In the genomic region with DNA sequence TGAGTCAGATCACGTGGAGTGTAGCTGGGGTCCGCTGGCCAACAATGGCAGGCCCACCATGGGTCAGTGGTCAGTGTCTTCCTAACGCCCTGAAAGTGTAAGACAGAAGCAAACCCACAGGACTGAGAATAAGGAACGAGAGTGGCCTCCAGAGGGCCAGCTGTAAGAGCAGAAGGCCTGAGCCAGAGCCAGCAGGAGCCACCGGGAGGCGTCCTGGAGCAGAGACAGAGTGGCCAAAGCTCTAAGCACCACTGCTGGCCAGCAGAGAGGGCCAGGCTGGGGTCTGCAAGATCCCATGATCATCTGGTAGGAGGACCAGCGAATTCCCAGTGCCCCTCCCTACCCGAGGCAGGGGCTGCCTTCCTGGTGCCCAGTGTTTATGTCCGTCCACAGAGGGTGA, we compare ENCODE assay signal across 15 cellular contexts. TPM values are rescaled to one million over a fixed set of nuclear protein-coding genes. Genes with fewer than 3 reads are reported as not detected.
DNase-seq lines count a peak whose midpoint lies in the region; FAIRE-seq and TF ChIP-seq lines count a peak whose summit lies in the region.
"Had no signal": no experiment of that assay in that cellular context is flagged by ENCODE, and none has a peak within 500 bp of the region (broad histone marks: within the 10 kb centered on the region; RNA-seq: fewer than 3 reads in every experiment).

No MANE protein-coding gene starts in this region.

- H2AFZ ChIP-seq in endothelial cell of umbilical vein (ENCODE audit: low read depth, low read length) (no peak overlapping the region), neuronal stem cell (ENCODE audit: low read length) (no peak overlapping the region)

- no peak for DNase-seq in GM06990 (ENCODE audit: extremely low read depth, insufficient read length)
- peak; percentile 16 for DNase-seq in NB4 (ENCODE audit: low read depth)
- no peak for DNase-seq in endothelial cell of umbilical vein (ENCODE audit: low read depth, low spot score)
- no peak for DNase-seq in neuronal stem cell (ENCODE audit: low spot score)
- no peak for DNase-seq in COLO829 (ENCODE audit: low spot score)
- no peak for DNase-seq in SK-N-DZ (ENCODE audit: low spot score)
- DNase-seq in prostate gland (ENCODE audit: low spot score) = no peak
- DNase-seq in caudate nucleus (lab: John Stamatoyannopoulos, UW) = no peak
- DNase-seq: activated B cell treated with CpG ODN at 0.5 μM for 24 hours, NCI-H1048 had no signal

- no peak overlapping the region for H3K9ac ChIP-seq in endothelial cell of umbilical vein (replicated peaks; ENCODE audit: extremely low read depth, insufficient read depth, low read length)
- no peak overlapping the region for H3K9ac ChIP-seq in neuronal stem cell (ENCODE audit: low read depth, low read length, poor library complexity)

- H3K23ac ChIP-seq in neuronal stem cell (ENCODE audit: low read depth, low read length, poor library complexity) = no peak overlapping the region

- H3K9me1 ChIP-seq in endothelial cell of umbilical vein (replicated peaks; ENCODE audit: control insufficient read depth, extremely low read depth, insufficient read depth, low read length) = no peaks in the 10 kb centered on the region

- no peak for FAIRE-seq in endothelial cell of umbilical vein (lab: Jason Lieb, UNC)

- H3K79me1 ChIP-seq in neuronal stem cell (ENCODE audit: low read depth, low read length) = no peaks in the 10 kb centered on the region

- intact Hi-C loops in endothelial cell of umbilical vein (cut with micrococcal nuclease) = no loop called here
- intact Hi-C loops in prostate gland (cut with DNase I) = no loop called here

- no peaks in the 10 kb centered on the region for H3K79me2 ChIP-seq in endothelial cell of umbilical vein (ENCODE audit: control insufficient read depth, insufficient read depth, low read length)

- H3K4ac ChIP-seq in neuronal stem cell (ENCODE audit: low read length) = no peak overlapping the region

- H3K9me3 ChIP-seq in endothelial cell of umbilical vein (replicated peaks; ENCODE audit: control insufficient read depth, insufficient read depth, low read length) (no peaks in the 10 kb centered on the region), neuronal stem cell (replicated peaks in 1 of 2; ENCODE audit: control insufficient read depth in 2 of 2, insufficient read depth in 1 of 2, low read depth in 1 of 2, low read length in 2 of 2) (no peaks in the 10 kb centered on the region), prostate gland (no peaks in the 10 kb centered on the region)
- H3K9me3 ChIP-seq: Caco-2, vagina had no signal

- no peak overlapping the region for H4K91ac ChIP-seq in neuronal stem cell (ENCODE audit: low read depth, low read length, poor library complexity)

- H3K4me2 ChIP-seq in endothelial cell of umbilical vein (ENCODE audit: insufficient read depth, low read length) (no peak overlapping the region), neuronal stem cell (ENCODE audit: insufficient read depth, low read length, poor library complexity, severe bottlenecking) (no peak overlapping the region)

- no peak overlapping the region for H2BK12ac ChIP-seq in neuronal stem cell (ENCODE audit: low read length)

- H2AK5ac ChIP-seq in neuronal stem cell (ENCODE audit: low read depth, low read length) = no peak overlapping the region

- H2BK15ac ChIP-seq in neuronal stem cell (ENCODE audit: low read length) = no peak overlapping the region

- CTCF ChIA-PET in endothelial cell of umbilical vein (lab: Charles Lee) = interaction anchor here (0.7 to 1.0 kb wide), 3 partner anchors 59 to 1316 kb away, joined by 3 to 4 read pairs (median 3); no protein-coding TSS in a partner anchor

- BruUV-seq in endothelial cell of umbilical vein (replicated peaks; lab: Mats Ljungman, UMichigan) = no TSS peak

- no peak overlapping the region for H4K8ac ChIP-seq in neuronal stem cell (ENCODE audit: low read depth, low read length)

- peak overlapping the region; percentile 23 for H3K18ac ChIP-seq in neuronal stem cell (ENCODE audit: low read length)

- WGBS in neuronal stem cell (ENCODE audit: extremely low coverage in 2 of 2, insufficient read length in 2 of 2, insufficient replicate concordance in 1 of 2), 2 donors = no CpG with 5 or more reads among the region's 9 CpGs
- 74% methylated on average over 6 of the region's 9 CpGs for WGBS in prostate gland

- H2BK120ac ChIP-seq in neuronal stem cell (ENCODE audit: low read depth, low read length) = no peak overlapping the region

- H3K27me3 ChIP-seq in GM06990 (replicated peaks; ENCODE audit: control insufficient read depth, insufficient read depth, low read length) (peaks cover 4% of the 10 kb centered on the region; the same call in 1 of the 2 replicates), endothelial cell of umbilical vein (ENCODE audit: control insufficient read depth in 2 of 2, insufficient read depth in 2 of 2, low read length in 2 of 2) (peaks cover 0 to 4% of the 10 kb centered on the region in 2 experiments), neuronal stem cell (ENCODE audit: control insufficient read depth in 3 of 3, insufficient read depth in 3 of 3, low read depth in 1 of 3, low read length in 3 of 3) (peaks cover 0 to 25% (median 0%) of the 10 kb centered on the region in 3 experiments), prostate gland (replicated peaks; ENCODE audit: insufficient read depth) (no peaks in the 10 kb centered on the region)
- H3K27me3 ChIP-seq: vagina had no signal

- POLR2A ChIA-PET in endothelial cell of umbilical vein (lab: Charles Lee) = no interaction called here

- no peaks in the 10 kb centered on the region for H3K36me3 ChIP-seq in GM06990 (ENCODE audit: control insufficient read depth, insufficient read depth, low read length)
- H3K36me3 ChIP-seq in endothelial cell of umbilical vein (ENCODE audit: control insufficient read depth in 2 of 2, extremely low read depth in 1 of 2, insufficient read depth in 2 of 2, low read length in 2 of 2) = no peaks in the 10 kb centered on the region
- H3K36me3 ChIP-seq in neuronal stem cell (replicated peaks in 1 of 2; ENCODE audit: control insufficient read depth in 2 of 2, insufficient read depth in 2 of 2, low read length in 2 of 2) = no peaks in the 10 kb centered on the region
- H3K36me3 ChIP-seq in prostate gland = no peaks in the 10 kb centered on the region
- H3K36me3 ChIP-seq: vagina had no signal

- no peak overlapping the region for H3K27ac ChIP-seq in endothelial cell of umbilical vein (ENCODE audit: insufficient read depth, low read depth, low read length)
- no peak overlapping the region for H3K27ac ChIP-seq in neuronal stem cell (replicated peaks; ENCODE audit: low read length)
- no peak overlapping the region for H3K27ac ChIP-seq in prostate gland
- no peak overlapping the region for H3K27ac ChIP-seq in caudate nucleus (ENCODE audit: low read depth, low read length)
- H3K27ac ChIP-seq: vagina had no signal

- no peak overlapping the region for H3K14ac ChIP-seq in neuronal stem cell (ENCODE audit: low read length)

- dilution Hi-C loops in endothelial cell of umbilical vein (cut with MboI; ENCODE audit: extremely low pct_ligation_motif_present, low sequenced_read_pairs) = no loop called here

- H4K20me1 ChIP-seq in endothelial cell of umbilical vein (replicated peaks; ENCODE audit: control insufficient read depth, extremely low read depth, insufficient read depth, low read length) = no peaks in the 10 kb centered on the region

- H2BK5ac ChIP-seq in neuronal stem cell (ENCODE audit: low read length) = no peak overlapping the region

- peaks cover 4% of the 10 kb centered on the region for H3K4me1 ChIP-seq in endothelial cell of umbilical vein (ENCODE audit: control insufficient read depth, extremely low read depth, insufficient read depth, low read length)
- no peaks in the 10 kb centered on the region for H3K4me1 ChIP-seq in neuronal stem cell (ENCODE audit: control insufficient read depth in 2 of 2, insufficient read depth in 1 of 2, low read depth in 1 of 2, low read length in 2 of 2)
- no peaks in the 10 kb centered on the region for H3K4me1 ChIP-seq in prostate gland (replicated peaks)
- H3K4me1 ChIP-seq: Caco-2, vagina had no signal

- TF ChIP-seq POLR2A in NB4 (IDR thresholded peaks at IDR 0.05; ENCODE audit: extremely low read depth, insufficient read length) (no peak), endothelial cell of umbilical vein (IDR thresholded peaks at IDR 0.05; ENCODE audit: low read depth, low read length) (no peak), prostate gland (IDR thresholded peaks at IDR 0.05) (no peak)

- H3K4me3 ChIP-seq in GM06990 (replicated peaks; ENCODE audit: low read depth, low read length) (no peak overlapping the region), NB4 (ENCODE audit: low read depth, low read length) (no peak overlapping the region), endothelial cell of umbilical vein (replicated peaks in 1 of 3; ENCODE audit: insufficient read depth in 1 of 3, low read depth in 1 of 3, low read length in 3 of 3) (no peak overlapping the region), neuronal stem cell (ENCODE audit: low read length in 2 of 2) (no peak overlapping the region), prostate gland (no peak overlapping the region)
- H3K4me3 ChIP-seq: lung, vagina had no signal

- TF ChIP-seq CTCF in GM06990 (IDR thresholded peaks at IDR 0.05; ENCODE audit: insufficient read depth, low read length, poor library complexity, severe bottlenecking) (peak; percentile 12), NB4 (IDR thresholded peaks at IDR 0.05; ENCODE audit: low read depth, low read length) (peak; percentile 41), endothelial cell of umbilical vein (IDR thresholded peaks at IDR 0.05; ENCODE audit: extremely low read depth in 1 of 2, insufficient read depth in 1 of 2, low read depth in 1 of 2, low read length in 2 of 2) (peak; percentile 7 to 20), prostate gland (IDR thresholded peaks at IDR 0.05) (no peak)

RNA-seq across cellular contexts. Expression of a gene that starts 9.2 kb away (rescaled TPM):
- not detected in 2 replicates for total RNA-seq in endothelial cell of umbilical vein
- not detected in 2 replicates for polyA plus RNA-seq in endothelial cell of umbilical vein
- not detected in 2 replicates for polyA plus RNA-seq in endothelial cell of umbilical vein (2011; cell fraction: cytosol; rRNA removed)
- polyA plus RNA-seq in endothelial cell of umbilical vein (2011; cell fraction: nucleus; rRNA removed) = not detected in 2 replicates
- polyA plus RNA-seq in endothelial cell of umbilical vein (2012) = not detected in 2 replicates
- not detected in 2 replicates for polyA minus RNA-seq in endothelial cell of umbilical vein
- not detected for polyA minus RNA-seq in endothelial cell of umbilical vein (2011; cell fraction: cytosol; rRNA and poly(A)+ RNA removed)
- polyA minus RNA-seq in endothelial cell of umbilical vein (2011; cell fraction: nucleus; rRNA and poly(A)+ RNA removed) = not detected in 2 replicates
- 0.01 TPM for polyA plus RNA-seq in neuronal stem cell (2013, experiment 1 of 2)
- polyA plus RNA-seq in neuronal stem cell (2013, experiment 2 of 2) = not detected
- polyA plus RNA-seq in SK-N-DZ (2014; cell fraction: cytosol; rRNA removed) = not detected in 2 replicates
- polyA plus RNA-seq in SK-N-DZ (2014; cell fraction: nucleus; rRNA removed) = not detected in 2 replicates
- total RNA-seq in prostate gland = not detected
- total RNA-seq: activated B cell treated with CpG ODN at 0.5 μM for 24 hours, Caco-2, esophagus mucosa, lung, skeletal muscle tissue, vagina had no signal
- polyA plus RNA-seq: lung had no signal

RNA-seq across cellular contexts. Expression of a gene that starts 24.6 kb away (rescaled TPM):
- 2.3 and 4.0 TPM in 2 replicates for total RNA-seq in endothelial cell of umbilical vein
- polyA plus RNA-seq in endothelial cell of umbilical vein = 0.56 and 0.57 TPM in 2 replicates
- 0.76 and 0.97 TPM in 2 replicates for polyA plus RNA-seq in endothelial cell of umbilical vein (2011; cell fraction: cytosol; rRNA removed)
- polyA plus RNA-seq in endothelial cell of umbilical vein (2011; cell fraction: nucleus; rRNA removed) = 1.2 TPM in 2 replicates
- 4.4 and 7.2 TPM in 2 replicates for polyA plus RNA-seq in endothelial cell of umbilical vein (2012)
- polyA minus RNA-seq in endothelial cell of umbilical vein = 0.27 TPM in 1 of 2 replicates, not detected in the other
- polyA minus RNA-seq in endothelial cell of umbilical vein (2011; cell fraction: cytosol; rRNA and poly(A)+ RNA removed) = not detected
- 0.53 and 0.58 TPM in 2 replicates for polyA minus RNA-seq in endothelial cell of umbilical vein (2011; cell fraction: nucleus; rRNA and poly(A)+ RNA removed)
- not detected for polyA plus RNA-seq in neuronal stem cell (2013, experiment 1 of 2)
- not detected for polyA plus RNA-seq in neuronal stem cell (2013, experiment 2 of 2)
- not detected in 2 replicates for polyA plus RNA-seq in SK-N-DZ (2014; cell fraction: cytosol; rRNA removed)
- polyA plus RNA-seq in SK-N-DZ (2014; cell fraction: nucleus; rRNA removed) = not detected in 2 replicates
- total RNA-seq in prostate gland = not detected
- total RNA-seq: activated B cell treated with CpG ODN at 0.5 μM for 24 hours, Caco-2, esophagus mucosa, lung, skeletal muscle tissue had no signal

RNA-seq across cellular contexts. Expression of a gene that starts 57.4 kb away (rescaled TPM):
- total RNA-seq in endothelial cell of umbilical vein (8.1 and 10.1 TPM in 2 replicates), prostate gland (100 to 1,000 TPM in 1 of 2 donors, 10 to 100 TPM in 1; 71.6 to 105 TPM)
- polyA plus RNA-seq in endothelial cell of umbilical vein = 3.0 and 3.4 TPM in 2 replicates
- polyA plus RNA-seq in endothelial cell of umbilical vein (2011; cell fraction: cytosol; rRNA removed) = 4.6 and 5.3 TPM in 2 replicates
- polyA plus RNA-seq in endothelial cell of umbilical vein (2011; cell fraction: nucleus; rRNA removed) = 7.2 and 7.5 TPM in 2 replicates
- 5.1 and 9.2 TPM in 2 replicates for polyA plus RNA-seq in endothelial cell of umbilical vein (2012)
- 2.1 and 2.2 TPM in 2 replicates for polyA minus RNA-seq in endothelial cell of umbilical vein
- polyA minus RNA-seq in endothelial cell of umbilical vein (2011; cell fraction: cytosol; rRNA and poly(A)+ RNA removed) = 46.0 TPM
- polyA minus RNA-seq in endothelial cell of umbilical vein (2011; cell fraction: nucleus; rRNA and poly(A)+ RNA removed) = 4.3 and 7.6 TPM in 2 replicates
- 149 TPM for polyA plus RNA-seq in neuronal stem cell (2013, experiment 1 of 2)
- polyA plus RNA-seq in neuronal stem cell (2013, experiment 2 of 2) = 151 TPM
- 5.6 and 7.5 TPM in 2 replicates for polyA plus RNA-seq in SK-N-DZ (2014; cell fraction: cytosol; rRNA removed)
- polyA plus RNA-seq in SK-N-DZ (2014; cell fraction: nucleus; rRNA removed) = 3.9 and 7.3 TPM in 2 replicates
- total RNA-seq: activated B cell treated with CpG ODN at 0.5 μM for 24 hours had no signal

Comparison
In these comparisons a context has a peak if more than half of its experiments do, and no peak if none do; other contexts are left out.
1. CTCF ChIP-seq: peak in GM06990 (single experiment), NB4 (single experiment) and endothelial cell of umbilical vein (2 of 2); none in prostate gland (0 of 4).